Comparison of ENCODE assay signal across 24 cellular contexts in genomic region chr9:19209188-19209587, GRCh38. TPM values are rescaled to one million over a fixed set of nuclear protein-coding genes. Genes with fewer than 3 reads are reported as not detected.
DNase-seq lines count a peak whose midpoint lies in the region; ATAC-seq, FAIRE-seq and TF ChIP-seq lines count a peak whose summit lies in the region.
"Had no signal": no experiment of that assay in that cellular context is flagged by ENCODE, and none has a peak within 500 bp of the region (broad histone marks: within the 10 kb centered on the region; RNA-seq: fewer than 3 reads in every experiment).

No MANE protein-coding gene starts in this region.

- H3K9me2 ChIP-seq in PC-9 (ENCODE audit: insufficient read depth) = no peaks in the 10 kb centered on the region

- H3K27ac Mint-ChIP-seq in T-helper 17 cell = no peak overlapping the region
- H3K27ac Mint-ChIP-seq: CD4-positive, alpha-beta T cell had no signal

- no peak for FAIRE-seq in H54 (lab: Jason Lieb, UNC)
- FAIRE-seq: GM12891 had no signal

- intact Hi-C loops in PC-9 (cut with micrococcal nuclease; ENCODE audit: unreplicated experiment) = no loop called here
- intact Hi-C loops in esophagus squamous epithelium (cut with DNase I) = no loop called here
- intact Hi-C loops in prostate gland (cut with DNase I) = no loop called here

- no peaks in the 10 kb centered on the region for H3K4me1 Mint-ChIP-seq in T-helper 17 cell
- H3K4me1 Mint-ChIP-seq: IgD-negative memory B cell had no signal

- CTCF ChIA-PET in PC-9 (lab: Charles Lee) (interaction anchor here (0.8 kb wide), 1 partner anchor 160 kb away, joined by 3 read pairs; no protein-coding TSS in a partner anchor), HEK293T (lab: Yijun Ruan, JAX) (no interaction called here)

- DNase-seq in PC-9 (no peak), esophagus squamous epithelium (lab: John Stamatoyannopoulos, UW) (no peak), prostate gland (ENCODE audit: low spot score) (no peak), H54 (ENCODE audit: insufficient read length, low spot score) (no peak), T-helper 17 cell (no peak), HEK293T (ENCODE audit: extremely low spot score) (no peak)
- DNase-seq: BE2C; CD4-positive, alpha-beta T cell; COR-L47; DMS 273 treated with DMSO at 0.1 percent for 48 hours; DND-41; GM23248; HCEC 1CT; NCI-H1417; NCI-H1694 treated with DMSO at 0.1 percent for 48 hours; NCI-H2081 treated with DMSO at 0.1 percent for 48 hours; NCI-H446; SHP77 treated with DMSO at 0.1 percent for 48 hours had no signal

- no peak overlapping the region for H3K4me3 Mint-ChIP-seq in T-helper 17 cell
- H3K4me3 Mint-ChIP-seq: CD4-positive, alpha-beta T cell; IgD-negative memory B cell had no signal

- peaks cover 19% of the 10 kb centered on the region for H3F3A ChIP-seq in PC-9 (ENCODE audit: insufficient read depth, low read depth)

- BruUV-seq in PC-9 (replicated peaks; lab: Mats Ljungman, UMichigan) = no TSS peak

- no peak overlapping the region for H2AFZ ChIP-seq in PC-9
- H2AFZ ChIP-seq: GM23248 had no signal

- H3K4me1 ChIP-seq in PC-9 (replicated peaks; ENCODE audit: insufficient read depth) = peaks cover 33% of the 10 kb centered on the region
- peaks cover 0 to 36% (median 14%) of the 10 kb centered on the region in 3 donors for H3K4me1 ChIP-seq in esophagus squamous epithelium
- no peaks in the 10 kb centered on the region for H3K4me1 ChIP-seq in prostate gland (replicated peaks)
- H3K4me1 ChIP-seq: BE2C had no signal

- POLR2A ChIA-PET in PC-9 (lab: Charles Lee; ENCODE audit: unreplicated experiment) (no interaction called here), HEK293T (lab: Yijun Ruan, JAX) (no interaction called here)

- TF ChIP-seq CTCF in C4-2B (conservative IDR thresholded peaks at IDR 0.05) (no peak), PC-9 (conservative IDR thresholded peaks at IDR 0.05) (no peak), esophagus squamous epithelium (IDR thresholded peaks at IDR 0.05) (no peak), prostate gland (IDR thresholded peaks at IDR 0.05) (no peak)

- H4K20me1 ChIP-seq in PC-9 (ENCODE audit: insufficient read depth) = no peaks in the 10 kb centered on the region

- H3K4me2 ChIP-seq in PC-9 = peak overlapping the region; percentile 79

- ATAC-seq in T-helper 17 cell (no peak), GM18517 (IDR thresholded peaks at IDR 0.05; ENCODE audit: unreplicated experiment) (no peak)

- H3K27me3 Mint-ChIP-seq in T-helper 17 cell = no peaks in the 10 kb centered on the region
- H3K27me3 Mint-ChIP-seq: CD4-positive, alpha-beta T cell; IgD-negative memory B cell had no signal

- WGBS in esophagus squamous epithelium, 2 donors = 25 to 28% methylated on average over 4 of the region's 4 CpGs
- WGBS in prostate gland = 12% methylated on average over 4 of the region's 4 CpGs

- H3K9me3 ChIP-seq in PC-9 (ENCODE audit: insufficient read depth, low read depth) = no peaks in the 10 kb centered on the region
- H3K9me3 ChIP-seq in esophagus squamous epithelium = no peaks in the 10 kb centered on the region
- H3K9me3 ChIP-seq in prostate gland = no peaks in the 10 kb centered on the region
- no peaks in the 10 kb centered on the region for H3K9me3 ChIP-seq in T-helper 17 cell (ENCODE audit: control insufficient read depth, low read length, poor library complexity, severe bottlenecking)
- H3K9me3 ChIP-seq: BE2C had no signal

- H3K36me3 ChIP-seq in PC-9 (ENCODE audit: low read depth) = no peaks in the 10 kb centered on the region
- H3K36me3 ChIP-seq in esophagus squamous epithelium = no peaks in the 10 kb centered on the region
- H3K36me3 ChIP-seq in prostate gland = no peaks in the 10 kb centered on the region
- H3K36me3 ChIP-seq: BE2C had no signal

- H3K27me3 ChIP-seq in PC-9 (ENCODE audit: insufficient read depth, low read depth) (no peaks in the 10 kb centered on the region), esophagus squamous epithelium (no peaks in the 10 kb centered on the region), prostate gland (replicated peaks; ENCODE audit: insufficient read depth) (no peaks in the 10 kb centered on the region)
- H3K27me3 ChIP-seq: BE2C had no signal

- no peaks in the 10 kb centered on the region for H3K36me3 Mint-ChIP-seq in T-helper 17 cell (ENCODE audit: low read depth)
- H3K36me3 Mint-ChIP-seq: IgD-negative memory B cell had no signal

- TF ChIP-seq POLR2A in esophagus squamous epithelium (IDR thresholded peaks at IDR 0.05) = no peak
- no peak for TF ChIP-seq POLR2A in prostate gland (IDR thresholded peaks at IDR 0.05)
- no peak for TF ChIP-seq POLR2A in H54 (IDR thresholded peaks at IDR 0.05; ENCODE audit: low read depth, low read length)

- H3K27ac ChIP-seq in C4-2B = peak overlapping the region; percentile 69
- peak overlapping the region; percentile 59 for H3K27ac ChIP-seq in PC-9
- H3K27ac ChIP-seq in esophagus squamous epithelium = peak overlapping the region in 3 of 4 donors; percentile 49 to 71 (median 54)
- H3K27ac ChIP-seq in prostate gland = peak overlapping the region; percentile 30 to 46
- H3K27ac ChIP-seq: GM23248, RWPE1, SK-N-MC had no signal

- peak overlapping the region; percentile 31; the same call in 1 of the 2 replicates for H3K4me3 ChIP-seq in PC-9
- H3K4me3 ChIP-seq in esophagus squamous epithelium = no peak overlapping the region
- no peak overlapping the region for H3K4me3 ChIP-seq in prostate gland
- H3K4me3 ChIP-seq: GM23248, SK-N-MC had no signal

- no peaks in the 10 kb centered on the region for H3K79me2 ChIP-seq in PC-9 (ENCODE audit: low read depth)

TF ChIP-seq in HEK293T, 16 proteins besides CTCF, POLR2A, EP300 and RAD21:
- TF ChIP-seq ARNT (IDR thresholded peaks at IDR 0.05) = no peak
- TF ChIP-seq L3MBTL2 (conservative IDR thresholded peaks at IDR 0.05) = no peak
- TF ChIP-seq PKNOX1 (IDR thresholded peaks at IDR 0.05) = no peak
- TF ChIP-seq TARDBP (IDR thresholded peaks at IDR 0.05) = no peak
- no peak for TF ChIP-seq CTBP1 (IDR thresholded peaks at IDR 0.05; ENCODE audit: borderline replicate concordance)
- TF ChIP-seq HDGF (IDR thresholded peaks at IDR 0.05; ENCODE audit: borderline replicate concordance) = no peak
- no peak for TF ChIP-seq LEF1 (IDR thresholded peaks at IDR 0.05; ENCODE audit: borderline replicate concordance)
- no peak for TF ChIP-seq ZNF384 (IDR thresholded peaks at IDR 0.05)
- TF ChIP-seq ELF4 (IDR thresholded peaks at IDR 0.05) = no peak
- no peak for TF ChIP-seq FOXM1 (IDR thresholded peaks at IDR 0.05; ENCODE audit: borderline replicate concordance)
- no peak for TF ChIP-seq SUZ12 (IDR thresholded peaks at IDR 0.05)
- no peak for TF ChIP-seq SP1 (IDR thresholded peaks at IDR 0.05)
- TF ChIP-seq NFRKB (IDR thresholded peaks at IDR 0.05) = no peak
- TF ChIP-seq FOXK2 (IDR thresholded peaks at IDR 0.05) = no peak
- no peak for TF ChIP-seq BHLHE40 (IDR thresholded peaks at IDR 0.05; ENCODE audit: borderline replicate concordance)
- TF ChIP-seq FOXA1 (IDR thresholded peaks at IDR 0.05) = no peak

RNA-seq across cellular contexts. Expression of gene DENND4C, which starts 21.3 kb away (rescaled TPM):
- total RNA-seq in PC-9 (2021) (23.1 and 29.5 TPM in 2 replicates), esophagus squamous epithelium (10 to 100 TPM; 32.7 to 65.8 (median 50.7) TPM), prostate gland (100 to 1,000 TPM in 1 of 2 donors, 10 to 100 TPM in 1; 71.4 to 104 TPM), T-helper 17 cell (10 to 100 TPM; 49.4 to 54.4 TPM)
